8 cellular contexts compared by ENCODE assay signal in the genomic region with DNA sequence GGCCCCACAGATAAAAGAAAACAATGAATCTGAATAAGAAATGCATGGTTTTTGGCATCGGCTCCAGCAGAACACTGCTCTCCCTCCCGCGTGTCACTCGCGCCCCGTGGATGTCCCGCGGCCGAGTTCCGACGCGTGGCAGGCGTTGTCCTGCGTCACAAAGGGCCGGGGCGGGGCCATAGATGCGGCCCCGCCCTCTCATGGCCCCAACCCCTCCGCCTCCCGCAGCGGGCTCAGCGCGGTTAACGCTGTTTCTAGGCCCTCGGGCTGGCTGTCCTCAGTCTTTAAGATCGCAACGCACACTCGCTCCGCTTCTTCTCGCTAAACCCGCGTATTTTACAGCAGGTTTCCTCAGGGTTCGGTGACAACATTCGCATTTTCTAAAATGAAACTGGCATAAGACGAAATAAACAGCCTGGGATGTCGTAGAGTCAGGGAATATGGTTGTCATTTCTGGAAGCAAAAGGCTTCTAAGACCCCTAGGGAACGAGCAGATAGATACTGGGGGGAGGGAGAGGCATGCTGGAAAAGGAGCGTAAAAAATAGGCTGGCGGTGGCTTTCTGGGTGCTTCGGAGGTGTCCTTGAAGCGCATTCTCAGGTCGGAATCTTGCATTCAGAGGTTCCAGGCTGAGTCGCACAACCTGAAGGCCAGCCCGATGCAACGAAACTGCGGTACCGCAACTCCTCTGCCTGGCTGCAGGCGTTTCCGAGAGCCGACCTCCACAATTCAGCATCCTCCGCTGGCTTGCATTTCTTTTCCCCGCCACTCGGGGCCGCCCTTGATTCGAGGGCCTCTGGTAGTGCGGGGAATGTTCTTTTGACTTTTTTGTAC. TPM values are rescaled to one million over a fixed set of nuclear protein-coding genes. Genes with fewer than 3 reads are reported as not detected.
DNase-seq lines count a peak whose midpoint lies in the region; ATAC-seq and TF ChIP-seq lines count a peak whose summit lies in the region.

TSS of gene FKBP7 (minus strand) at position 159 of the 833 bp plus-strand sequence. CDS start at position 58, 101 bp downstream.

- H4K20me1 ChIP-seq in OCI-LY3 (ENCODE audit: insufficient read depth, low read length): peaks cover 16% of the 10 kb centered on the region

- intact Hi-C loops in mucosa of descending colon (cut with DNase I, micrococcal nuclease): no loop called here

- peak within 1 kb of the TSS; percentile 99 for H2AFZ ChIP-seq in OCI-LY3 (ENCODE audit: low read depth, low read length)

- H3K79me2 ChIP-seq in OCI-LY3 (ENCODE audit: low read length): peaks cover 34% of the 10 kb centered on the region

- H3K4me3 ChIP-seq in OCI-LY3 (ENCODE audit: low read length) (peak within 1 kb of the TSS; percentile 97), mucosa of descending colon (peak within 1 kb of the TSS; percentile 33)

- ATAC-seq in GM21390 (IDR thresholded peaks at IDR 0.05; ENCODE audit: unreplicated experiment) (peak; percentile 53), mucosa of descending colon (peak; percentile 84)

- TF ChIP-seq CTCF in OCI-LY3 (IDR thresholded peaks at IDR 0.05; ENCODE audit: low read depth, low read length): peak; percentile 80
- peak; percentile 83 for TF ChIP-seq CTCF in mucosa of descending colon (IDR thresholded peaks at IDR 0.05)

- H3K27me3 ChIP-seq in OCI-LY3 (ENCODE audit: low read depth, low read length): no peaks in the 10 kb centered on the region

- peaks cover 34% of the 10 kb centered on the region for H3K4me1 ChIP-seq in OCI-LY3 (ENCODE audit: low read length)
- peaks cover 23% of the 10 kb centered on the region for H3K4me1 ChIP-seq in mucosa of descending colon (ENCODE audit: low read depth)

- H3K27ac ChIP-seq in OCI-LY3 (ENCODE audit: low read length) (peak within 1 kb of the TSS; percentile 78), epithelial cell of prostate (peak within 1 kb of the TSS; percentile 49)

- peak within 1 kb of the TSS; percentile 91 for H3K4me2 ChIP-seq in OCI-LY3 (ENCODE audit: low read length)

- peak within 1 kb of the TSS; percentile 93 for H3K9ac ChIP-seq in OCI-LY3 (ENCODE audit: low read length)

- DNase-seq in D341Med (ENCODE audit: low spot score) (peak; percentile 89), HuH-7 (ENCODE audit: low spot score) (peak; percentile 68), activated T-cell treated with anti-CD3 and anti-CD28 coated beads for 24 hours (ENCODE audit: low read depth) (peak; percentile 71), epithelial cell of prostate (ENCODE audit: low read depth, low spot score) (no peak), mucosa of descending colon (peak; percentile 91 to 94 (median 92))
- peak; percentile 71 for DNase-seq in stimulated activated CD8-positive, alpha-beta memory T cell treated with anti-CD3 and anti-CD28 coated beads, Interleukin-4, amount 100 ng/mL, for 24 hours (ENCODE audit: low read depth)

- H3K9me3 ChIP-seq in OCI-LY3 (ENCODE audit: insufficient read depth, low read length): no peaks in the 10 kb centered on the region
- no peaks in the 10 kb centered on the region for H3K9me3 ChIP-seq in mucosa of descending colon

- H3K36me3 ChIP-seq in OCI-LY3 (replicated peaks; ENCODE audit: low read depth, low read length) (no peaks in the 10 kb centered on the region), mucosa of descending colon (ENCODE audit: low read depth) (no peaks in the 10 kb centered on the region)

RNA-seq across cellular contexts. Expression of gene FKBP7, which starts in this region (rescaled TPM):
- 1 to 10 TPM; 2.1 to 8.7 (median 7.3) TPM for total RNA-seq in mucosa of descending colon
